In genomic region chr6:36204068-36204753, GRCh38 we compare ENCODE assay signal across 11 cellular contexts. TPM values are rescaled to one million over a fixed set of nuclear protein-coding genes. Genes with fewer than 3 reads are reported as not detected.
A peak's percentile ranks its signal among the peaks of the same experiment; 100 is the strongest.
DNase-seq lines count a peak whose midpoint lies in the region; ATAC-seq lines count a peak whose summit lies in the region.
"Had no signal": no experiment of that assay in that cellular context is flagged by ENCODE, and none has a peak within 500 bp of the region (broad histone marks: within the 10 kb centered on the region; RNA-seq: fewer than 3 reads in every experiment).

No MANE protein-coding gene starts in this region.

- H3K27me3 Mint-ChIP-seq in stimulated activated naive B cell treated with anti-CD40 and anti-IgM and Interleukin-4, amounts not matched to agents 10 μg/mL and 1 μg/mL and 100 μg/mL, for 72 hours: no peaks in the 10 kb centered on the region

- H3K4me1 Mint-ChIP-seq in stimulated activated naive B cell treated with anti-CD40 and anti-IgM and Interleukin-4, amounts not matched to agents 10 μg/mL and 1 μg/mL and 100 μg/mL, for 72 hours: peaks cover 31 to 33% of the 10 kb centered on the region in 2 donors

- peaks cover 0 to 8% of the 10 kb centered on the region in 2 donors for H3K9me3 Mint-ChIP-seq in activated naive CD4-positive, alpha-beta T cell treated with anti-CD3 and anti-CD28 coated beads, Interleukin-2, amount 50 U/mL, for 72 hours
- H3K9me3 Mint-ChIP-seq in stimulated activated naive B cell treated with anti-CD40 and anti-IgM and Interleukin-4, amounts not matched to agents 10 μg/mL and 1 μg/mL and 100 μg/mL, for 72 hours: peaks cover 0 to 4% of the 10 kb centered on the region in 2 donors
- H3K9me3 Mint-ChIP-seq: nephron progenitor cell had no signal

- DNase-seq in activated CD4-positive, CD25-positive, alpha-beta regulatory T cell treated with anti-CD3 and anti-CD28 coated beads, Interleukin-2, amount 50 U/mL, for 72 hours: no peak
- DNase-seq in T-helper 1 cell: peak in 4 of 5 donors; percentile 29 to 67 (median 30)
- DNase-seq in activated naive CD4-positive, alpha-beta T cell treated with anti-CD3 and anti-CD28 coated beads, Interleukin-2, amount 50 U/mL, for 72 hours (ENCODE audit: low spot score in 2 of 2): peak in 1 of 2 donors; percentile 12
- DNase-seq in stimulated activated naive B cell treated with anti-CD40 and anti-IgM and Interleukin-4, amounts not matched to agents 10 μg/mL and 1 μg/mL and 100 μg/mL, for 72 hours: peak; percentile 31
- DNase-seq in COLO668 (lab: John Stamatoyannopoulos, UW; ENCODE audit: unreplicated experiment): no peak
- DNase-seq: GM23248, NCI-H524, nephron progenitor cell had no signal

- H3K36me3 Mint-ChIP-seq in activated naive CD4-positive, alpha-beta T cell treated with anti-CD3 and anti-CD28 coated beads, Interleukin-2, amount 50 U/mL, for 72 hours: peaks cover 27 to 56% of the 10 kb centered on the region in 2 donors
- H3K36me3 Mint-ChIP-seq in stimulated activated naive B cell treated with anti-CD40 and anti-IgM and Interleukin-4, amounts not matched to agents 10 μg/mL and 1 μg/mL and 100 μg/mL, for 72 hours: peaks cover 46 to 68% of the 10 kb centered on the region in 2 donors

- ATAC-seq in activated CD4-positive, CD25-positive, alpha-beta regulatory T cell treated with anti-CD3 and anti-CD28 coated beads, Interleukin-2, amount 50 U/mL, for 24 hours: peak; percentile 63 to 66
- ATAC-seq in activated naive CD4-positive, alpha-beta T cell treated with anti-CD3 and anti-CD28 coated beads, Interleukin-2, amount 50 U/mL, for 72 hours: peak; percentile 60 to 87
- peak; percentile 95 to 96 for ATAC-seq in stimulated activated naive B cell treated with anti-CD40 and anti-IgM and Interleukin-4, amounts not matched to agents 10 μg/mL and 1 μg/mL and 100 μg/mL, for 72 hours (replicated peaks)
- ATAC-seq in HG03196 (IDR thresholded peaks at IDR 0.05; ENCODE audit: unreplicated experiment) (no peak), HG03135 (IDR thresholded peaks at IDR 0.05; ENCODE audit: unreplicated experiment) (no peak)

- H3K4me3 Mint-ChIP-seq in stimulated activated naive B cell treated with anti-CD40 and anti-IgM and Interleukin-4, amounts not matched to agents 10 μg/mL and 1 μg/mL and 100 μg/mL, for 72 hours: peak overlapping the region; percentile 44 to 46
- H3K4me3 Mint-ChIP-seq: nephron progenitor cell had no signal

- H3K27ac Mint-ChIP-seq in activated naive CD4-positive, alpha-beta T cell treated with anti-CD3 and anti-CD28 coated beads, Interleukin-2, amount 50 U/mL, for 72 hours: no peak overlapping the region
- no peak overlapping the region for H3K27ac Mint-ChIP-seq in stimulated activated naive B cell treated with anti-CD40 and anti-IgM and Interleukin-4, amounts not matched to agents 10 μg/mL and 1 μg/mL and 100 μg/mL, for 72 hours
- H3K27ac Mint-ChIP-seq: nephron progenitor cell had no signal

RNA-seq across cellular contexts. Expression of gene BRPF3, which starts 7.7 kb away (rescaled TPM):
- total RNA-seq in activated naive CD4-positive, alpha-beta T cell treated with anti-CD3 and anti-CD28 coated beads, Interleukin-2, amount 50 U/mL, for 72 hours: 10 to 100 TPM; 17.7 to 21.6 TPM

Comparison
In these comparisons a context has a peak if more than half of its experiments do, and no peak if none do; other contexts are left out.
1. ATAC-seq: peak in activated CD4-positive, CD25-positive, alpha-beta regulatory T cell treated with anti-CD3 and anti-CD28 coated beads, Interleukin-2, amount 50 U/mL, for 24 hours (2 of 2), activated naive CD4-positive, alpha-beta T cell treated with anti-CD3 and anti-CD28 coated beads, Interleukin-2, amount 50 U/mL, for 72 hours (2 of 2) and stimulated activated naive B cell treated with anti-CD40 and anti-IgM and Interleukin-4, amounts not matched to agents 10 μg/mL and 1 μg/mL and 100 μg/mL, for 72 hours (2 of 2); none in HG03196 (single experiment) and HG03135 (single experiment).
2. DNase-seq: peak in T-helper 1 cell (4 of 5) and stimulated activated naive B cell treated with anti-CD40 and anti-IgM and Interleukin-4, amounts not matched to agents 10 μg/mL and 1 μg/mL and 100 μg/mL, for 72 hours (single experiment); none in activated CD4-positive, CD25-positive, alpha-beta regulatory T cell treated with anti-CD3 and anti-CD28 coated beads, Interleukin-2, amount 50 U/mL, for 72 hours (single experiment) and COLO668 (single experiment).